ENCODE assay signal across 19 cellular contexts in genomic region chr11:64501500-64502427, GRCh38. TPM values are rescaled to one million over a fixed set of nuclear protein-coding genes. Genes with fewer than 3 reads are reported as not detected.
"Had no signal": no experiment of that assay in that cellular context is flagged by ENCODE, and none has a peak within 500 bp of the region (broad histone marks: within the 10 kb centered on the region; RNA-seq: fewer than 3 reads in every experiment).

No MANE protein-coding gene starts in this region.

- H2AFZ ChIP-seq: parathyroid adenoma had no signal

- H3K27me3 ChIP-seq: upper lobe of left lung had no signal

- H3K4me3 ChIP-seq: coronary artery, stomach, upper lobe of left lung had no signal

- H3K36me3 ChIP-seq: brain microvascular endothelial cell, stomach, upper lobe of left lung had no signal

- H3K9ac ChIP-seq: parathyroid adenoma had no signal

- DNase-seq: activated CD4-positive, alpha-beta T cell treated with anti-CD3 and anti-CD28 coated beads, Interleukin-2, amount 10 ng/mL, durations not matched to agents 24 days and 14 days; activated CD8-positive, alpha-beta memory T cell treated with anti-CD3 and anti-CD28 coated beads, Interleukin-2, amount 50 U/mL, for 4 hours; activated naive CD4-positive, alpha-beta T cell treated with anti-CD3 and anti-CD28 coated beads for 36 hours; activated naive CD8-positive, alpha-beta T cell treated with anti-CD3 and anti-CD28 coated beads, Interleukin-2, amount 50 U/mL, for 24 hours; activated T-cell treated with anti-CD3 and anti-CD28 coated beads, Interleukin-2, amount 50 U/mL, for 4 hours; brain microvascular endothelial cell; central memory CD4-positive, alpha-beta T cell; kidney; mesendoderm; stimulated activated CD4-positive, alpha-beta T cell treated with anti-CD3 and anti-CD28 coated beads, Interleukin-4, amount 100 ng/mL, for 24 hours; stomach; upper lobe of left lung had no signal

- H3K27ac ChIP-seq: brain microvascular endothelial cell, coronary artery, parathyroid adenoma, stomach, upper lobe of left lung had no signal

- H3K4me1 ChIP-seq: parathyroid adenoma, stomach, upper lobe of left lung had no signal

RNA-seq across cellular contexts. Expression of gene SLC22A11, which starts 54.0 kb away (rescaled TPM):
- total RNA-seq: activated CD4-positive, alpha-beta T cell treated with anti-CD3 and anti-CD28 coated beads, Interleukin-2, amount 10 ng/mL, durations not matched to agents 24 days and 14 days; activated T-cell treated with anti-CD3 and anti-CD28 coated beads, Interleukin-2, amount 50 U/mL, for 4 hours; frontal cortex; sciatic nerve; stomach; T-helper 2 cell treated with Interferon-gamma antibody and Interleukin-4, amounts not matched to agents 100 ng/mL and 5 ng/mL, for 36 hours; temporal lobe; upper lobe of left lung had no signal
- polyA plus RNA-seq: esophagus, stomach had no signal
